ENCODE assay signal across 24 cellular contexts in the genomic region with DNA sequence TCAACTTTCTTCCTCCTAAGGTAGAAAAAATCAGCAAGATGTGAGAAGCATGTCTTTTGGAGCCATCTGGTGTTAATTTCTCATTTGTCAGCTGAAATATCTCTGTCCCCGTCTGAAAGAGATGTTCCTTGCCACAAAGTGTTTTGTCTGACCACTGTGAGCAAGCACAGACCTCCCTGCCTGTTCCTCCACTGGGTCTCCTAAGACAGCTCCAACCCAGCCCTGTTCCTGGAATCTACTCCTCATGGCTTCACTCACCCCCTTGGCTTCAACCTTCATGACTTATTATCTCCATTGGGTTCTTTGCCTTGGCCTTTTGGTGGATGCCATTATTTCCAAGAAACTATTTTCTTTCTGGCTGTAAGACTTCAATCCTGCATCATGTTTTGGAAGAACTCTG.
"Had no signal": no experiment of that assay in that cellular context is flagged by ENCODE, and none has a peak within 500 bp of the region (broad histone marks: within the 10 kb centered on the region; RNA-seq: fewer than 3 reads in every experiment).

No MANE protein-coding gene starts in this region.

- H3K4me3 ChIP-seq: K562, PC-9, Peyer's patch, SJCRH30 had no signal

- H3K27ac ChIP-seq: HL-60, KMS-11, PC-9, Peyer's patch, SJCRH30 had no signal

- DNase-seq: Kasumi-1; MM.1S; NCI-H1092 treated with DMSO at 0.1 percent for 48 hours; NCI-H1436; NCI-H187; NCI-H2029; NCI-H2081 treated with DMSO at 0.1 percent for 48 hours; NCI-H2171; NCI-H226; NCI-H446; NCI-H510A; NCI-H524 treated with DMSO at 0.1 percent for 48 hours; NCI-H69; NCI-H774; NK-92 treated with Interleukin-12 subunit alpha and Interleukin-12 subunit beta, amount 100 ng/mL, for 24 hours; PC-9; Peyer's patch; SHP77 treated with DMSO at 0.1 percent for 48 hours; SJCRH30 had no signal

- H3K4me1 ChIP-seq: Peyer's patch, SJCRH30 had no signal

- FAIRE-seq: HTR-8/SVneo, K562 had no signal

- ATAC-seq: K562, Right ventricle myocardium inferior had no signal

- H3K9me3 ChIP-seq: Peyer's patch, SJCRH30 had no signal

- H3K36me3 ChIP-seq: Peyer's patch, SJCRH30 had no signal

- H3K9ac ChIP-seq: KMS-11 had no signal

- H3K4me2 ChIP-seq: KMS-11, PC-9 had no signal

- H3K27me3 ChIP-seq: Peyer's patch, SJCRH30 had no signal

- H2AFZ ChIP-seq: PC-9 had no signal
